In the genomic region with DNA sequence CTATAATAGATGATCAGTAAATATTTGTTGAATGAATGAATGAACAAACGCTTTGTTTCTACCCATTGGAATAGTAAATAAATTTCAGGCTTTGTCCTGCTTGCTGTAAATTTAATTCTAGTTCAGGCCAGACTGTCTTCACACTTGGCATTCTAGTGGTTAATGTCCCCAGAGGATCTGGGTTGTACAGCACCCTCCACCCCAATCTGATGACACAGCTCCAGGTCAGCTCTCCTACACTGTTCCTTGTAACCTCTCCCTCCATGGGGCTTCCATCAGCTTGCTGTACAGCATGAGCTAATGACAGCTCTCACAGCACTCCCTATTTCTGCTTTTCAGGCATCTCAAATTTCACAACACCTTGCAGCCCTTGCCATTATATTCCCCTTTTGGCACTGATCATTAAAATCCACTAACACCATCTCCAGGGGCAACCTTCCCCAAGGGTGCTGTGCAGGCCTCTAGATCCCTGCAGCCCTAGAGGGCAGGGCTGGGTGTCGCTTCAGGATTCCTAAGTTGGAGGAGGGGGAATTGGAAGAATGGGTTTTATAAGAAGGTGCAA, we compare ENCODE assay signal across 19 cellular contexts. TPM values are rescaled to one million over a fixed set of nuclear protein-coding genes. Genes with fewer than 3 reads are reported as not detected.
DNase-seq lines count a peak whose midpoint lies in the region; ATAC-seq and TF ChIP-seq lines count a peak whose summit lies in the region.
"Had no signal": no experiment of that assay in that cellular context is flagged by ENCODE, and none has a peak within 500 bp of the region (broad histone marks: within the 10 kb centered on the region; RNA-seq: fewer than 3 reads in every experiment).

No MANE protein-coding gene starts in this region.

- H3K36me3 ChIP-seq in naive thymus-derived CD4-positive, alpha-beta T cell (ENCODE audit: control insufficient read depth in 2 of 3, insufficient read depth in 3 of 3, low read length in 3 of 3): no peaks in the 10 kb centered on the region
- H3K36me3 ChIP-seq: esophagus squamous epithelium, stomach had no signal

- POLR2A ChIA-PET in naive thymus-derived CD4-positive, alpha-beta T cell (lab: Charles Lee): no interaction called here

- H3K27me3 ChIP-seq in naive thymus-derived CD4-positive, alpha-beta T cell (ENCODE audit: control insufficient read depth in 2 of 2, insufficient read depth in 2 of 2, low read length in 2 of 2): no peaks in the 10 kb centered on the region
- H3K27me3 ChIP-seq: esophagus squamous epithelium, stomach had no signal

- peaks cover 0 to 8% (median 0%) of the 10 kb centered on the region in 7 donors for H3K4me1 Mint-ChIP-seq in naive thymus-derived CD4-positive, alpha-beta T cell

- peaks cover 0 to 8% (median 7%) of the 10 kb centered on the region in 3 experiments for H3K9me3 ChIP-seq in naive thymus-derived CD4-positive, alpha-beta T cell (ENCODE audit: control insufficient read depth in 2 of 3, low read length in 3 of 3)

- intact Hi-C loops in naive thymus-derived CD4-positive, alpha-beta T cell (cut with micrococcal nuclease): no loop called here

- peak; percentile 53 for DNase-seq in DMS153 treated with DMSO at 0.1 percent for 48 hours (lab: John Stamatoyannopoulos, UW; ENCODE audit: unreplicated experiment)
- peak; percentile 59 for DNase-seq in NCI-H1105 treated with DMSO at 0.1 percent for 48 hours (lab: John Stamatoyannopoulos, UW)
- peak; percentile 99 for DNase-seq in NCI-H748 (lab: John Stamatoyannopoulos, UW; ENCODE audit: unreplicated experiment)
- no peak for DNase-seq in omental fat pad (ENCODE audit: low spot score)
- DNase-seq in Kasumi-1 (lab: John Stamatoyannopoulos, UW): no peak
- no peak for DNase-seq in naive thymus-derived CD4-positive, alpha-beta T cell
- DNase-seq: activated CD4-positive, alpha-beta T cell treated with anti-CD3 and anti-CD28 coated beads for 4 hours; activated CD8-positive, alpha-beta memory T cell treated with anti-CD3 and anti-CD28 coated beads, Interleukin-2, amount 50 U/mL, for 48 hours; activated naive CD4-positive, alpha-beta T cell treated with anti-CD3 and anti-CD28 coated beads, Interleukin-2, amount 10 ng/mL, durations not matched to agents 7 days and 5 days; DND-41; esophagus squamous epithelium; hippocampal formation; KBM-7; kidney glomerular epithelial cell; NCI-H1694 treated with DMSO at 0.1 percent for 48 hours; posterior cingulate gyrus; stomach; T-helper 9 cell had no signal

- no peak overlapping the region for H3K4me3 Mint-ChIP-seq in naive thymus-derived CD4-positive, alpha-beta T cell
- H3K4me3 Mint-ChIP-seq: activated naive CD4-positive, alpha-beta T cell treated with anti-CD3 and anti-CD28 coated beads, Interleukin-2, amount 10 ng/mL, durations not matched to agents 7 days and 5 days had no signal

- no peaks in the 10 kb centered on the region for H3K4me1 ChIP-seq in naive thymus-derived CD4-positive, alpha-beta T cell (ENCODE audit: control insufficient read depth in 2 of 2, insufficient read depth in 2 of 2, low read length in 2 of 2)

- TF ChIP-seq CTCF in omental fat pad (IDR thresholded peaks at IDR 0.05): no peak

- ATAC-seq in omental fat pad (ENCODE audit: low FRiP score) (peak; percentile 44), HG02763 (IDR thresholded peaks at IDR 0.05; ENCODE audit: unreplicated experiment) (no peak)
- no peak for ATAC-seq in naive thymus-derived CD4-positive, alpha-beta T cell

- H3K4me3 ChIP-seq in naive thymus-derived CD4-positive, alpha-beta T cell (ENCODE audit: low read length): no peak overlapping the region
- H3K4me3 ChIP-seq: esophagus squamous epithelium, stomach had no signal

- H3K27me3 Mint-ChIP-seq in naive thymus-derived CD4-positive, alpha-beta T cell: peaks cover 8 to 20% (median 11%) of the 10 kb centered on the region in 5 donors

- no peak overlapping the region for H3K27ac Mint-ChIP-seq in naive thymus-derived CD4-positive, alpha-beta T cell
- H3K27ac Mint-ChIP-seq: activated naive CD4-positive, alpha-beta T cell treated with anti-CD3 and anti-CD28 coated beads, Interleukin-2, amount 10 ng/mL, durations not matched to agents 7 days and 5 days had no signal

- H3K27ac ChIP-seq in naive thymus-derived CD4-positive, alpha-beta T cell (ENCODE audit: low read depth, low read length): no peak overlapping the region

- CTCF ChIA-PET in naive thymus-derived CD4-positive, alpha-beta T cell (lab: Charles Lee): no interaction called here

- H3K9me3 Mint-ChIP-seq in naive thymus-derived CD4-positive, alpha-beta T cell: peaks cover 7 to 18% (median 13%) of the 10 kb centered on the region in 11 donors

- H3K36me3 Mint-ChIP-seq in naive thymus-derived CD4-positive, alpha-beta T cell: peaks cover 0 to 8% (median 5%) of the 10 kb centered on the region in 5 donors
- H3K36me3 Mint-ChIP-seq: activated naive CD4-positive, alpha-beta T cell treated with anti-CD3 and anti-CD28 coated beads, Interleukin-2, amount 10 ng/mL, durations not matched to agents 7 days and 5 days had no signal

RNA-seq across cellular contexts. Expression of a gene that starts 12.7 kb away (rescaled TPM):
- total RNA-seq in omental fat pad: 10 to 100 TPM in 1 of 4 donors, 1 to 10 TPM in 3; 1.9 to 20.3 (median 3.6) TPM
- under 1 TPM; 0.15 to 0.36 (median 0.22) TPM for total RNA-seq in naive thymus-derived CD4-positive, alpha-beta T cell
- not detected for polyA plus RNA-seq in naive thymus-derived CD4-positive, alpha-beta T cell

Comparison
In these comparisons a context has a peak if more than half of its experiments do, and no peak if none do; other contexts are left out.
1. DNase-seq: peak in DMS153 treated with DMSO at 0.1 percent for 48 hours (single experiment), NCI-H1105 treated with DMSO at 0.1 percent for 48 hours (single experiment) and NCI-H748 (single experiment); none in omental fat pad (single experiment), Kasumi-1 (0 of 2) and naive thymus-derived CD4-positive, alpha-beta T cell (0 of 9).